Comparison of ENCODE assay signal across 8 cellular contexts in the genomic region with DNA sequence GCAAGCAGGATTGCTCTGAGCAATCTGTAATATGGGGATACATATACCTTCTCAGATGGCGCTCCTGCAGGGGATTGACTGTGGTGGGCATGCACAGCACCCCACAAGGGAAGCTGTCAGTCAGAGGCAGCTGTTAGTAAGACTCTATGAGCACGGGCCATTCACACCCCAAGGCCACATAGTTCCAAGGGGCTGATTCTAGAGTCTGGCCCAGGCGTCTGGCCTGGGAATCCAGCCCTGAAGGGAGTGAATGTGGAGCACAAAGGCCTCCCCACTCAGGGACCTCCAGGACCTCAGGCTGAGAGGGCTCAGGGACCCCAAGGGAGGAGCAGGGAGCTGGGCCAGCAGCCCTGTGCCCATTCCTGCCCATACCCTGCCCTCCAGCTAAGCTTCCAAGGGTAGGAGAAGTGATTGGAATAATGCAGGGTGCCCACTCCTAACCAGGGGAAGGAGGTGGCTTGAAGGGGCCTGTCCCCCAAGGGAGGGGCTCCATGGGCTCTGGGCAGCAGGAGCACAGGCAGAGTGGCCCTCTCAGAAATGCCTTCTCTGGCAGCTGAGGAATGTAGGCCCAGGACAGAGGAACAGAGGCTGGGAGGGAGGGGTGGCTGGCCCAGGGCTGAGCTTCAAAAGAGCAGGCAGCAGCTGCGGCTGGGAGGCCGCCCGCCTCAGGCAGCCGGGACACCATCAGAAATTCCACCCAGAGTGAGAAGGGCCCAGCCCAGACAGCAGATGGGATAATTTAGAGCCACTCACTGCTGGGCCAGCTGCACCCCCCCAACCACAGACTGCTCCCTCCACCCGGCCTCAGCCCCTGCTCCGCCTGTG. TPM values are rescaled to one million over a fixed set of nuclear protein-coding genes. Genes with fewer than 3 reads are reported as not detected.
DNase-seq lines count a peak whose midpoint lies in the region; ATAC-seq and TF ChIP-seq lines count a peak whose summit lies in the region.

No MANE protein-coding gene starts in this region.

- CTCF ChIA-PET in PC-9 (lab: Charles Lee): interaction anchor here (0.6 kb wide), 1 partner anchor 56 kb away, joined by 4 read pairs; no protein-coding TSS in a partner anchor
- CTCF ChIA-PET in CD4-positive, alpha-beta memory T cell (lab: Charles Lee; ENCODE audit: partially characterized antibody): interaction anchor here (0.8 to 1.9 kb wide), 3 partner anchors 100 to 214 kb away, joined by 3 to 6 read pairs (median 3); no protein-coding TSS in a partner anchor

- H3K4me3 Mint-ChIP-seq in neural progenitor cell: peak overlapping the region; percentile 8
- H3K4me3 Mint-ChIP-seq in CD4-positive, alpha-beta memory T cell: no peak overlapping the region

- no peaks in the 10 kb centered on the region for H3K9me3 ChIP-seq in PC-9 (ENCODE audit: insufficient read depth, low read depth)
- H3K9me3 ChIP-seq in neural progenitor cell (ENCODE audit: low read depth): no peaks in the 10 kb centered on the region
- H3K9me3 ChIP-seq in CD4-positive, alpha-beta memory T cell (ENCODE audit: control insufficient read depth in 1 of 2, low read length in 2 of 2): no peaks in the 10 kb centered on the region

- peak; percentile 83 for DNase-seq in AG08396 (ENCODE audit: low spot score)
- DNase-seq in PC-9: peak in 1 of 2 experiments; percentile 69
- DNase-seq in fibroblast of villous mesenchyme (ENCODE audit: low read depth): peak; percentile 57
- DNase-seq in neural progenitor cell (ENCODE audit: low spot score): peak; percentile 94
- DNase-seq in CD4-positive, alpha-beta memory T cell: no peak
- no peak for DNase-seq in NCI-H146 treated with DMSO at 0.1 percent for 48 hours (lab: John Stamatoyannopoulos, UW; ENCODE audit: unreplicated experiment)
- DNase-seq in GM10266 (ENCODE audit: extremely low spot score): no peak

- H3K9me3 Mint-ChIP-seq in neural progenitor cell: no peaks in the 10 kb centered on the region
- no peaks in the 10 kb centered on the region for H3K9me3 Mint-ChIP-seq in CD4-positive, alpha-beta memory T cell

- H3K27ac Mint-ChIP-seq in neural progenitor cell: peak overlapping the region; percentile 96
- H3K27ac Mint-ChIP-seq in CD4-positive, alpha-beta memory T cell: no peak overlapping the region

- TF ChIP-seq CTCF in PC-9 (conservative IDR thresholded peaks at IDR 0.05) (no peak), fibroblast of villous mesenchyme (IDR thresholded peaks at IDR 0.05; ENCODE audit: insufficient read depth, low read depth, low read length) (no peak), neural progenitor cell (IDR thresholded peaks at IDR 0.05) (no peak), GM10266 (IDR thresholded peaks at IDR 0.05; ENCODE audit: control insufficient read depth, insufficient read depth, low read depth, missing control alignments) (no peak)

- H3F3A ChIP-seq in PC-9 (ENCODE audit: insufficient read depth, low read depth) (peaks cover 48% of the 10 kb centered on the region), neural progenitor cell (ENCODE audit: low read depth) (peaks cover 29% of the 10 kb centered on the region)

- peaks cover 84% of the 10 kb centered on the region for H3K4me1 Mint-ChIP-seq in neural progenitor cell
- H3K4me1 Mint-ChIP-seq in CD4-positive, alpha-beta memory T cell: peaks cover 6 to 25% (median 15%) of the 10 kb centered on the region in 4 donors

- H3K4me3 ChIP-seq in PC-9: no peak overlapping the region
- H3K4me3 ChIP-seq in fibroblast of villous mesenchyme (ENCODE audit: low read depth, low read length): no peak overlapping the region
- H3K4me3 ChIP-seq in neural progenitor cell: no peak overlapping the region
- no peak overlapping the region for H3K4me3 ChIP-seq in CD4-positive, alpha-beta memory T cell (ENCODE audit: low read length in 2 of 2)

- H3K27me3 ChIP-seq in PC-9 (ENCODE audit: insufficient read depth, low read depth): no peaks in the 10 kb centered on the region
- H3K27me3 ChIP-seq in neural progenitor cell: no peaks in the 10 kb centered on the region
- H3K27me3 ChIP-seq in CD4-positive, alpha-beta memory T cell (ENCODE audit: insufficient read depth, low read length): no peaks in the 10 kb centered on the region

- H3K36me3 Mint-ChIP-seq in neural progenitor cell: peaks cover 2% of the 10 kb centered on the region
- no peaks in the 10 kb centered on the region for H3K36me3 Mint-ChIP-seq in CD4-positive, alpha-beta memory T cell

- POLR2A ChIA-PET in PC-9 (lab: Charles Lee; ENCODE audit: unreplicated experiment): interaction anchor here (0.6 kb wide), 2 partner anchors 33 to 694 kb away, joined by 4 to 6 read pairs; no protein-coding TSS in a partner anchor
- POLR2A ChIA-PET in CD4-positive, alpha-beta memory T cell (lab: Charles Lee; ENCODE audit: partially characterized antibody): interaction anchor here (0.7 kb wide), 1 partner anchor 226 kb away, joined by 3 read pairs; no protein-coding TSS in a partner anchor

- no peaks in the 10 kb centered on the region for H3K9me2 ChIP-seq in PC-9 (ENCODE audit: insufficient read depth)

- H3K4me2 ChIP-seq in PC-9 (peak overlapping the region; percentile 51; the same call in 1 of the 2 replicates), neural progenitor cell (peak overlapping the region; percentile 70)

- H3K27me3 Mint-ChIP-seq in neural progenitor cell (ENCODE audit: insufficient read depth, low read depth): peaks cover 12% of the 10 kb centered on the region
- H3K27me3 Mint-ChIP-seq in CD4-positive, alpha-beta memory T cell: no peaks in the 10 kb centered on the region

- H3K4me1 ChIP-seq in PC-9 (replicated peaks; ENCODE audit: insufficient read depth): peaks cover 75% of the 10 kb centered on the region
- peaks cover 42% of the 10 kb centered on the region for H3K4me1 ChIP-seq in neural progenitor cell
- peaks cover 10% of the 10 kb centered on the region for H3K4me1 ChIP-seq in CD4-positive, alpha-beta memory T cell (ENCODE audit: insufficient read depth, low read length)

- intact Hi-C loops in PC-9 (cut with micrococcal nuclease; ENCODE audit: unreplicated experiment): no loop called here
- intact Hi-C loops in CD4-positive, alpha-beta memory T cell (cut with micrococcal nuclease): loop anchor here (10.0 kb wide), 1 partner anchor 186 kb away; a partner anchor contains a TSS

- H4K20me1 ChIP-seq in PC-9 (ENCODE audit: insufficient read depth): no peaks in the 10 kb centered on the region
- peaks cover 3% of the 10 kb centered on the region for H4K20me1 ChIP-seq in neural progenitor cell (ENCODE audit: low read depth)

- H2AFZ ChIP-seq in PC-9 (no peak overlapping the region), neural progenitor cell (replicated peaks) (no peak overlapping the region)

- ATAC-seq in GM18502 (IDR thresholded peaks at IDR 0.05; ENCODE audit: poor library complexity, unreplicated experiment): no peak

- BruUV-seq in PC-9 (replicated peaks; lab: Mats Ljungman, UMichigan): no TSS peak

- H3K27ac ChIP-seq in PC-9 (no peak overlapping the region), neural progenitor cell (peak overlapping the region; percentile 84)
- no peak overlapping the region for H3K27ac ChIP-seq in CD4-positive, alpha-beta memory T cell (ENCODE audit: low read depth, low read length)

- H3K79me2 ChIP-seq in PC-9 (ENCODE audit: low read depth) (peaks cover 22% of the 10 kb centered on the region; the same call in 1 of the 2 replicates), neural progenitor cell (ENCODE audit: low read depth) (no peaks in the 10 kb centered on the region)

- H3K9ac ChIP-seq in neural progenitor cell: no peak overlapping the region

- no peaks in the 10 kb centered on the region for H3K36me3 ChIP-seq in PC-9 (ENCODE audit: low read depth)
- no peaks in the 10 kb centered on the region for H3K36me3 ChIP-seq in neural progenitor cell
- no peaks in the 10 kb centered on the region for H3K36me3 ChIP-seq in CD4-positive, alpha-beta memory T cell (ENCODE audit: insufficient read depth, low read length)

RNA-seq across cellular contexts. Expression of a gene that starts 48.9 kb away (rescaled TPM):
- total RNA-seq in PC-9 (2021): 49.7 and 50.3 TPM in 2 replicates
- total RNA-seq in fibroblast of villous mesenchyme: 18.7 and 22.0 TPM in 2 replicates
- 16.4 and 33.3 TPM in 2 replicates for total RNA-seq in neural progenitor cell (ENCODE audit: low replicate concordance)
- 10 to 100 TPM; 28.7 to 29.5 TPM for total RNA-seq in CD4-positive, alpha-beta memory T cell
- 10 to 100 TPM; 35.7 to 41.7 TPM for polyA plus RNA-seq in CD4-positive, alpha-beta memory T cell

RNA-seq across cellular contexts. Expression of a gene that starts 56.5 kb away (rescaled TPM):
- total RNA-seq in PC-9 (2021): 60.7 and 61.4 TPM in 2 replicates
- 21.6 and 22.9 TPM in 2 replicates for total RNA-seq in fibroblast of villous mesenchyme
- total RNA-seq in neural progenitor cell (ENCODE audit: low replicate concordance): 8.8 and 14.7 TPM in 2 replicates
- total RNA-seq in CD4-positive, alpha-beta memory T cell: under 1 TPM; 0.61 to 0.90 TPM
- not detected for polyA plus RNA-seq in CD4-positive, alpha-beta memory T cell

Comparison
In these comparisons a context has a peak if more than half of its experiments do, and no peak if none do; other contexts are left out.
1. DNase-seq: peak in AG08396 (single experiment), fibroblast of villous mesenchyme (single experiment) and neural progenitor cell (single experiment); none in CD4-positive, alpha-beta memory T cell (0 of 5), NCI-H146 treated with DMSO at 0.1 percent for 48 hours (single experiment) and GM10266 (single experiment).